In genomic region chr18:79900610-79901570, GRCh38 we compare ENCODE assay signal across 20 cellular contexts. TPM values are rescaled to one million over a fixed set of nuclear protein-coding genes. Genes with fewer than 3 reads are reported as not detected.
DNase-seq lines count a peak whose midpoint lies in the region; ATAC-seq, FAIRE-seq and TF ChIP-seq lines count a peak whose summit lies in the region.
"Had no signal": no experiment of that assay in that cellular context is flagged by ENCODE, and none has a peak within 500 bp of the region (broad histone marks: within the 10 kb centered on the region; RNA-seq: fewer than 3 reads in every experiment).

No MANE protein-coding gene starts in this region.

- CTCF ChIA-PET in activated CD8-positive, alpha-beta memory T cell treated with anti-CD3 and anti-CD28 coated beads, Interleukin-2, amount 10 ng/mL, durations not matched to agents 7 days and 5 days (lab: Charles Lee), result no interaction called here
- CTCF ChIA-PET in HepG2 (lab: Yijun Ruan, JAX; ENCODE audit: low intra/inter-chr PET ratio, low total read pairs) (no interaction called here), OCI-LY7 (lab: Charles Lee; ENCODE audit: unreplicated experiment) (no interaction called here)

- no peak overlapping the region for H2AFZ ChIP-seq in HepG2 (ENCODE audit: low read length)
- H2AFZ ChIP-seq in OCI-LY7 (ENCODE audit: low read length), result no peak overlapping the region
- H2AFZ ChIP-seq: GM23248 had no signal

- TF ChIP-seq POLR2A in HepG2 (IDR thresholded peaks at IDR 0.05; ENCODE audit: insufficient read depth in 1 of 2, low read depth in 2 of 2, low read length in 2 of 2) (no peak), sigmoid colon (IDR thresholded peaks at IDR 0.05) (no peak)

- H3K36me3 Mint-ChIP-seq in activated CD8-positive, alpha-beta memory T cell treated with anti-CD3 and anti-CD28 coated beads, Interleukin-2, amount 10 ng/mL, durations not matched to agents 7 days and 5 days, result peaks cover 15% of the 10 kb centered on the region

- DNase-seq in GM03348 (ENCODE audit: low spot score) (peak; percentile 6), HepG2 (ENCODE audit: low spot score) (no peak), sigmoid colon (peak; percentile 48), NOMO-1 treated with dmso at 0.1 percent for 144 hours (lab: John Stamatoyannopoulos, UW; ENCODE audit: unreplicated experiment) (no peak), OCI-LY7 (ENCODE audit: low spot score) (no peak)
- DNase-seq in activated CD8-positive, alpha-beta memory T cell treated with anti-CD3 and anti-CD28 coated beads, Interleukin-2, amount 10 ng/mL, durations not matched to agents 7 days and 5 days, result peak; percentile 30
- DNase-seq: activated CD4-positive, alpha-beta T cell treated with anti-CD3 and anti-CD28 coated beads for 48 hours; activated naive CD4-positive, alpha-beta T cell treated with anti-CD3 and anti-CD28 coated beads for 36 hours; activated T-cell treated with anti-CD3 and anti-CD28 coated beads for 4 hours; caudate nucleus; DND-41; GM23248; KG1; NCI-H1930; NCI-H446 treated with DMSO at 0.1 percent for 48 hours had no signal

- no peak for ATAC-seq in activated CD8-positive, alpha-beta memory T cell treated with anti-CD3 and anti-CD28 coated beads, Interleukin-2, amount 10 ng/mL, durations not matched to agents 7 days and 5 days
- ATAC-seq in HepG2, result peak; percentile 24
- no peak for ATAC-seq in GM19467 (IDR thresholded peaks at IDR 0.05; ENCODE audit: unreplicated experiment)

- no peak for TF ChIP-seq CTCF in HepG2 (CRISPR knock-in tag; IDR thresholded peaks at IDR 0.05)
- TF ChIP-seq CTCF in sigmoid colon (IDR thresholded peaks at IDR 0.05), result no peak
- TF ChIP-seq CTCF in OCI-LY7 (conservative IDR thresholded peaks at IDR 0.05; ENCODE audit: low read length), result no peak

- H3K4me1 Mint-ChIP-seq in activated CD8-positive, alpha-beta memory T cell treated with anti-CD3 and anti-CD28 coated beads, Interleukin-2, amount 10 ng/mL, durations not matched to agents 7 days and 5 days, result peaks cover 5% of the 10 kb centered on the region

- no peak overlapping the region for H3K4me2 ChIP-seq in HepG2 (ENCODE audit: low read depth, low read length)
- no peak overlapping the region for H3K4me2 ChIP-seq in OCI-LY7 (ENCODE audit: low read length)

- peaks cover 9% of the 10 kb centered on the region; the same call in 1 of the 2 replicates for H4K20me1 ChIP-seq in HepG2 (ENCODE audit: insufficient read depth, low read length)
- H4K20me1 ChIP-seq in OCI-LY7 (ENCODE audit: insufficient read depth, low read length), result no peaks in the 10 kb centered on the region

- intact Hi-C loops in HepG2 (cut with micrococcal nuclease; ENCODE audit: unreplicated experiment), result no loop called here
- intact Hi-C loops in sigmoid colon (cut with DNase I), result no loop called here
- intact Hi-C loops in OCI-LY7 (cut with micrococcal nuclease; ENCODE audit: unreplicated experiment), result no loop called here

- no peak for FAIRE-seq in HepG2 (lab: Jason Lieb, UNC)
- FAIRE-seq: TTC549 had no signal

- H3K27ac Mint-ChIP-seq in activated CD8-positive, alpha-beta memory T cell treated with anti-CD3 and anti-CD28 coated beads, Interleukin-2, amount 10 ng/mL, durations not matched to agents 7 days and 5 days, result no peak overlapping the region
- H3K27ac Mint-ChIP-seq: activated naive CD4-positive, alpha-beta T cell treated with anti-CD3 and anti-CD28 coated beads for 36 hours had no signal

- H3K27me3 ChIP-seq in HepG2 (ENCODE audit: control insufficient read depth in 1 of 2, insufficient read depth in 2 of 2, low read length in 2 of 2) (no peaks in the 10 kb centered on the region), sigmoid colon (peaks cover 0 to 3% (median 2%) of the 10 kb centered on the region in 3 donors)
- H3K27me3 ChIP-seq: left lung had no signal

- no peak overlapping the region for H3K27ac ChIP-seq in HepG2 (ENCODE audit: extremely low read length, insufficient read depth, low read length)
- no peak overlapping the region for H3K27ac ChIP-seq in sigmoid colon
- H3K27ac ChIP-seq in OCI-LY7 (ENCODE audit: low read depth, low read length, poor library complexity, severe bottlenecking), result no peak overlapping the region
- H3K27ac ChIP-seq: esophagus muscularis mucosa, GM23248, left lung, RWPE1 had no signal

- POLR2A ChIA-PET in HepG2 (lab: Yijun Ruan, JAX), result no interaction called here
- POLR2A ChIA-PET in OCI-LY7 (lab: Charles Lee), result no interaction called here

- in situ Hi-C loops in HepG2 (cut with HindIII; ENCODE audit: extremely low pct_ligation_motif_present, low pct_unique_long_range_greater_than_20kb), result no loop called here

- H3K4me1 ChIP-seq in HepG2 (ENCODE audit: insufficient read depth, low read length), result no peaks in the 10 kb centered on the region
- H3K4me1 ChIP-seq in sigmoid colon, result no peaks in the 10 kb centered on the region
- no peaks in the 10 kb centered on the region for H3K4me1 ChIP-seq in OCI-LY7 (ENCODE audit: insufficient read depth, low read length, poor library complexity, severe bottlenecking)
- H3K4me1 ChIP-seq: esophagus muscularis mucosa, left lung had no signal

- no peak overlapping the region for H3K4me3 Mint-ChIP-seq in activated CD8-positive, alpha-beta memory T cell treated with anti-CD3 and anti-CD28 coated beads, Interleukin-2, amount 10 ng/mL, durations not matched to agents 7 days and 5 days
- H3K4me3 Mint-ChIP-seq: activated naive CD4-positive, alpha-beta T cell treated with anti-CD3 and anti-CD28 coated beads for 36 hours had no signal

- H3K9ac ChIP-seq in HepG2 (ENCODE audit: insufficient read depth, low read depth, low read length), result no peak overlapping the region
- H3K9ac ChIP-seq: GM23248 had no signal

- TF ChIP-seq EP300 in HepG2 (IDR thresholded peaks at IDR 0.05; ENCODE audit: low read depth in 2 of 2, low read length in 2 of 2), result no peak
- no peak for TF ChIP-seq EP300 in HepG2 (CRISPR knock-in tag; IDR thresholded peaks at IDR 0.05; ENCODE audit: borderline replicate concordance)
- TF ChIP-seq EP300 in sigmoid colon (IDR thresholded peaks at IDR 0.05), result no peak

- no peaks in the 10 kb centered on the region for H3K79me2 ChIP-seq in HepG2 (ENCODE audit: insufficient read depth, low read length)
- no peaks in the 10 kb centered on the region for H3K79me2 ChIP-seq in OCI-LY7 (ENCODE audit: insufficient read depth, low read depth, low read length)

- no peaks in the 10 kb centered on the region for H3K9me2 ChIP-seq in OCI-LY7 (ENCODE audit: insufficient read depth, low read length)

- WGBS in HepG2 (ENCODE audit: low lambda C conversion rate), result 95% methylated on average over 14 of the region's 28 CpGs
- WGBS in sigmoid colon, 2 donors, result 96% methylated on average over 28 of the region's 28 CpGs

- H3K4me3 ChIP-seq in HepG2 (replicated peaks in 1 of 3; ENCODE audit: insufficient read depth in 1 of 3, low read depth in 2 of 3, low read length in 3 of 3) (no peak overlapping the region), sigmoid colon (no peak overlapping the region), OCI-LY7 (ENCODE audit: low read depth, low read length, poor library complexity, severe bottlenecking) (no peak overlapping the region)
- H3K4me3 ChIP-seq: esophagus muscularis mucosa, GM23248, left lung had no signal

- H3K36me3 ChIP-seq in HepG2 (replicated peaks in 1 of 2; ENCODE audit: control insufficient read depth in 1 of 2, insufficient read depth in 2 of 2, low read length in 2 of 2), result peaks cover 0 to 3% of the 10 kb centered on the region in 2 experiments; a peak in 2 of 5 replicates
- peaks cover 0 to 20% (median 17%) of the 10 kb centered on the region in 4 donors for H3K36me3 ChIP-seq in sigmoid colon
- no peaks in the 10 kb centered on the region for H3K36me3 ChIP-seq in OCI-LY7 (ENCODE audit: insufficient read depth, low read length)

- H3K9me3 Mint-ChIP-seq in activated CD8-positive, alpha-beta memory T cell treated with anti-CD3 and anti-CD28 coated beads, Interleukin-2, amount 10 ng/mL, durations not matched to agents 7 days and 5 days (ENCODE audit: low read depth), result peaks cover 10% of the 10 kb centered on the region

- H3K27me3 Mint-ChIP-seq in activated CD8-positive, alpha-beta memory T cell treated with anti-CD3 and anti-CD28 coated beads, Interleukin-2, amount 10 ng/mL, durations not matched to agents 7 days and 5 days, result no peaks in the 10 kb centered on the region

- TF ChIP-seq RAD21 in HepG2 (CRISPR knock-in tag; IDR thresholded peaks at IDR 0.05), result no peak

- BruUV-seq in HepG2 (replicated peaks; lab: Mats Ljungman, UMichigan), result no TSS peak
- no TSS peak for BruUV-seq in OCI-LY7 (replicated peaks; lab: Mats Ljungman, UMichigan)

- peaks cover 20% of the 10 kb centered on the region for H3K9me3 ChIP-seq in HepG2 (ENCODE audit: low read length)
- peaks cover 4 to 17% (median 8%) of the 10 kb centered on the region in 4 donors for H3K9me3 ChIP-seq in sigmoid colon
- H3K9me3 ChIP-seq in OCI-LY7 (ENCODE audit: low read length), result no peaks in the 10 kb centered on the region

RNA-seq across cellular contexts. Expression of gene SLC66A2, which starts 50.6 kb away (rescaled TPM):
- total RNA-seq in activated CD8-positive, alpha-beta memory T cell treated with anti-CD3 and anti-CD28 coated beads, Interleukin-2, amount 10 ng/mL, durations not matched to agents 7 days and 5 days, result 10 to 100 TPM; 23.4 TPM
- total RNA-seq in HepG2 (2016; rRNA removed; fragmentation: Illumina TruSeq; extraction: Trizol) (30.3 and 41.9 TPM in 2 replicates), sigmoid colon (10 to 100 TPM; 27.3 to 33.2 (median 32.0) TPM), OCI-LY7 (2022) (15.1 and 17.9 TPM in 2 replicates)
- 40.5 and 40.6 TPM in 2 replicates for total RNA-seq in HepG2 (2016; cell fraction: cytosol; rRNA removed; fragmentation: Illumina TruSeq; extraction: Trizol; ENCODE audit: low read depth)
- 29.0 and 42.7 TPM in 2 replicates for total RNA-seq in HepG2 (2016; cell fraction: insoluble cytoplasmic fraction; rRNA removed; fragmentation: Illumina TruSeq; extraction: Trizol)
- total RNA-seq in HepG2 (2016; cell fraction: membrane; rRNA removed; fragmentation: Illumina TruSeq; extraction: Trizol), result 74.6 and 79.6 TPM in 2 replicates
- 24.3 and 28.3 TPM in 2 replicates for total RNA-seq in HepG2 (2016; cell fraction: nucleus; rRNA removed; fragmentation: Illumina TruSeq; extraction: Trizol)
- polyA plus RNA-seq in HepG2 (2011; rRNA removed) (33.5 and 62.5 TPM in 2 replicates), sigmoid colon (10 to 100 TPM; 36.0 to 59.4 (median 49.2) TPM)
- polyA plus RNA-seq in HepG2 (2011; cell fraction: cytosol; rRNA removed), result 56.8 and 67.4 TPM in 2 replicates
- polyA plus RNA-seq in HepG2 (2011; cell fraction: nucleus; rRNA removed), result 84.2 and 87.0 TPM in 2 replicates
- 46.8 and 62.2 TPM in 2 replicates for polyA plus RNA-seq in HepG2 (2012)
- 45.1 and 50.9 TPM in 2 replicates for polyA plus RNA-seq in HepG2 (2016; cell fraction: cytosol; fragmentation: Illumina TruSeq; extraction: Trizol; ENCODE audit: low read depth)
- 33.6 and 33.8 TPM in 2 replicates for polyA plus RNA-seq in HepG2 (2016; cell fraction: insoluble cytoplasmic fraction; fragmentation: Illumina TruSeq; extraction: Trizol; ENCODE audit: low read depth)
- polyA plus RNA-seq in HepG2 (2016; cell fraction: membrane; fragmentation: Illumina TruSeq; extraction: Trizol; ENCODE audit: low read depth), result 69.1 and 69.7 TPM in 2 replicates
- 43.3 and 46.8 TPM in 2 replicates for polyA plus RNA-seq in HepG2 (2016; cell fraction: nucleus; fragmentation: Illumina TruSeq; extraction: Trizol; ENCODE audit: insufficient read depth, low read depth)
- polyA minus RNA-seq in HepG2 (2011; rRNA and poly(A)+ RNA removed; ENCODE audit: low replicate concordance), result 19.8 and 109 TPM in 2 replicates
- polyA minus RNA-seq in HepG2 (2011; cell fraction: cytosol; rRNA and poly(A)+ RNA removed), result 28.8 and 32.5 TPM in 2 replicates
- 27.0 and 33.3 TPM in 2 replicates for polyA minus RNA-seq in HepG2 (2011; cell fraction: nucleus; rRNA and poly(A)+ RNA removed)
- total RNA-seq in OCI-LY7 (2014; rRNA removed; shearing (Covaris generic)), result 14.5 and 16.5 TPM in 2 replicates

Comparison
In these comparisons a context has a peak if more than half of its experiments do, and no peak if none do; other contexts are left out.
1. DNase-seq: peak in GM03348 (single experiment), activated CD8-positive, alpha-beta memory T cell treated with anti-CD3 and anti-CD28 coated beads, Interleukin-2, amount 10 ng/mL, durations not matched to agents 7 days and 5 days (single experiment) and sigmoid colon (single experiment); none in HepG2 (single experiment), NOMO-1 treated with dmso at 0.1 percent for 144 hours (single experiment) and OCI-LY7 (single experiment).